Comparison of ENCODE assay signal across 8 cellular contexts in genomic region chr20:23995905-23996666, GRCh38. TPM values are rescaled to one million over a fixed set of nuclear protein-coding genes. Genes with fewer than 3 reads are reported as not detected.
DNase-seq lines count a peak whose midpoint lies in the region; ATAC-seq, FAIRE-seq and TF ChIP-seq lines count a peak whose summit lies in the region.

No MANE protein-coding gene starts in this region.

- FAIRE-seq in K562 (lab: Jason Lieb, UNC) = no peak

- H3K27ac ChIP-seq in K562 (ENCODE audit: extremely low read depth, low read depth, low read length) = no peak overlapping the region

- no peaks in the 10 kb centered on the region for H3K4me1 ChIP-seq in K562 (replicated peaks in 1 of 2; ENCODE audit: control insufficient read depth in 2 of 2, insufficient read depth in 2 of 2, low read length in 2 of 2)

- H3K4me1 Mint-ChIP-seq in activated T-helper 17 cell treated with anti-CD3 and anti-CD28 coated beads, Interleukin-2, amount 50 U/mL, for 72 hours = no peaks in the 10 kb centered on the region

- TF ChIP-seq RAD21 in Ishikawa (IDR thresholded peaks at IDR 0.05; ENCODE audit: low read depth) (peak; percentile 56), K562 (CRISPR knock-in tag; conservative IDR thresholded peaks at IDR 0.05 in 1 of 2, IDR thresholded peaks at IDR 0.05 in 1 of 2) (peak; percentile 19 to 31; a peak in 3 of 4 replicates)

- TF ChIP-seq CTCF in K562 (IDR thresholded peaks at IDR 0.05 in 2 of 3, conservative IDR thresholded peaks at IDR 0.05 in 1 of 3; ENCODE audit: insufficient read depth in 2 of 3, low read depth in 1 of 3, low read length in 3 of 3) = peak; percentile 44 to 62 (median 46); a peak in 4 of 6 replicates

- CTCF ChIA-PET in K562 (lab: Yijun Ruan, JAX; ENCODE audit: low intra/inter-chr PET ratio) = interaction anchor here (0.8 to 1.2 kb wide), 2 partner anchors 106 to 328 kb away, joined by 3 to 4 read pairs; no protein-coding TSS in a partner anchor

- H3K9ac ChIP-seq in K562 (ENCODE audit: insufficient read depth in 1 of 2, low read depth in 2 of 2, low read length in 2 of 2) = no peak overlapping the region

- no peaks in the 10 kb centered on the region for H3K36me3 Mint-ChIP-seq in activated T-helper 17 cell treated with anti-CD3 and anti-CD28 coated beads, Interleukin-2, amount 50 U/mL, for 72 hours (ENCODE audit: low read depth)

- POLR2A ChIA-PET in K562 (lab: Yijun Ruan, JAX) = no interaction called here

- no peaks in the 10 kb centered on the region for H3K9me3 ChIP-seq in K562 (replicated peaks; ENCODE audit: control insufficient read depth, insufficient read depth, low read depth, low read length)

- H3K9me3 Mint-ChIP-seq in activated T-helper 17 cell treated with anti-CD3 and anti-CD28 coated beads, Interleukin-2, amount 50 U/mL, for 72 hours = no peaks in the 10 kb centered on the region

- no peak; the same call in 1 of the 3 replicates for ATAC-seq in K562
- ATAC-seq in left colon = peak; percentile 44
- no peak for ATAC-seq in activated T-helper 17 cell treated with anti-CD3 and anti-CD28 coated beads, Interleukin-2, amount 50 U/mL, for 72 hours (replicated peaks)

- TF ChIP-seq POLR2A in K562 (conservative IDR thresholded peaks at IDR 0.05) = no peak

- H3K27me3 Mint-ChIP-seq in activated T-helper 17 cell treated with anti-CD3 and anti-CD28 coated beads, Interleukin-2, amount 50 U/mL, for 72 hours = peaks cover 5% of the 10 kb centered on the region

- no peak overlapping the region for H3K4me3 Mint-ChIP-seq in activated T-helper 17 cell treated with anti-CD3 and anti-CD28 coated beads, Interleukin-2, amount 50 U/mL, for 72 hours

- H3K9me1 ChIP-seq in K562 (ENCODE audit: control insufficient read depth, insufficient read depth, low read length) = no peaks in the 10 kb centered on the region

- H3K79me2 ChIP-seq in K562 (ENCODE audit: control insufficient read depth, insufficient read depth, low read length) = no peaks in the 10 kb centered on the region

- intact Hi-C loops in K562 (cut with micrococcal nuclease) (loop anchor here (5.0 kb wide), 1 partner anchor 109 kb away; no protein-coding TSS in a partner anchor), left colon (cut with DNase I, micrococcal nuclease) (no loop called here)

- H3K4me2 ChIP-seq in K562 (ENCODE audit: insufficient read depth, low read length) = no peak overlapping the region

- TF ChIP-seq EP300 in Ishikawa (IDR thresholded peaks at IDR 0.05; ENCODE audit: borderline replicate concordance) (no peak), K562 (IDR thresholded peaks at IDR 0.05; ENCODE audit: low read length) (no peak)

- in situ Hi-C loops in K562 (cut with MboI) = loop anchor here (10.0 kb wide), 1 partner anchor 111 kb away; no protein-coding TSS in a partner anchor

- H3K27ac Mint-ChIP-seq in activated T-helper 17 cell treated with anti-CD3 and anti-CD28 coated beads, Interleukin-2, amount 50 U/mL, for 72 hours = no peak overlapping the region

- no peak overlapping the region for H2AFZ ChIP-seq in K562 (ENCODE audit: low read depth, low read length)

- DNase-seq in COR-L47 (lab: John Stamatoyannopoulos, UW) (peak; percentile 40), T-helper 9 cell (peak; percentile 61), K562 (ENCODE audit: extremely low read depth in 1 of 4, low spot score in 3 of 4) (peak; percentile 18 to 59 (median 34)), left colon (peak in 1 of 2 donors; percentile 67), 8988T (no peak)
- peak; percentile 47 to 63 for DNase-seq in stimulated activated CD4-positive, alpha-beta T cell treated with anti-CD3 and anti-CD28 coated beads, Interleukin-4, amount 100 ng/mL, for 48 hours (ENCODE audit: low read depth in 2 of 2)

- 26% methylated on average over 11 of the region's 11 CpGs for WGBS in K562 (ENCODE audit: insufficient coverage, low coverage, missing lambda C conversion rate)

- H4K20me1 ChIP-seq in K562 (replicated peaks; ENCODE audit: control insufficient read depth, insufficient read depth, low read length) = no peaks in the 10 kb centered on the region

- H3K36me3 ChIP-seq in K562 (ENCODE audit: control insufficient read depth, insufficient read depth, low read length) = no peaks in the 10 kb centered on the region

- no TSS peak for BruUV-seq in K562 (replicated peaks; lab: Mats Ljungman, UMichigan)

- H3K4me3 ChIP-seq in K562 = no peak overlapping the region

- H3K27me3 ChIP-seq in K562 (ENCODE audit: control insufficient read depth in 2 of 2, insufficient read depth in 2 of 2, low read length in 2 of 2) = no peaks in the 10 kb centered on the region

TF ChIP-seq in Ishikawa, 13 proteins besides CTCF, POLR2A, EP300 and RAD21 (continues in another document):
- TF ChIP-seq TCF12 (IDR thresholded peaks at IDR 0.05; ENCODE audit: low read depth) (no peak), MAX (IDR thresholded peaks at IDR 0.05) (no peak), NFIC (IDR thresholded peaks at IDR 0.05) (no peak), USF1 (IDR thresholded peaks at IDR 0.05) (no peak), ZBTB7A (IDR thresholded peaks at IDR 0.05; ENCODE audit: low read depth) (no peak), TAF1 (IDR thresholded peaks at IDR 0.05; ENCODE audit: low read depth) (no peak), FOXM1 (IDR thresholded peaks at IDR 0.05; ENCODE audit: borderline replicate concordance, low read depth) (no peak)

TF ChIP-seq in K562, 482 proteins besides CTCF, POLR2A, EP300 and RAD21 (continues in another document):
- TF ChIP-seq SNAPC5 (CRISPR knock-in tag; IDR thresholded peaks at IDR 0.05) = no peak

RNA-seq across cellular contexts. Expression of gene GGTLC1, which starts 7.5 kb away (rescaled TPM):
- total RNA-seq in K562 (2011; cell fraction: chromatin; rRNA removed; ENCODE audit: low replicate concordance) = not detected in 2 replicates
- total RNA-seq in K562 (2011; cell fraction: nucleolus; rRNA removed) = not detected in 2 replicates
- total RNA-seq in K562 (2011; cell fraction: nucleoplasm; rRNA removed) = not detected in 2 replicates
- total RNA-seq in K562 (2014; rRNA removed) = not detected in 2 replicates
- not detected in 2 replicates for total RNA-seq in K562 (2014; rRNA removed; fragmentation: Illumina TruSeq; extraction: Trizol)
- not detected in 2 replicates for total RNA-seq in K562 (2015; rRNA removed; fragmentation: Illumina TruSeq; extraction: Trizol)
- not detected in 2 replicates for total RNA-seq in K562 (2021)
- polyA plus RNA-seq in K562 (2011; rRNA removed) = not detected in 2 replicates
- not detected in 2 replicates for polyA plus RNA-seq in K562 (2011; cell fraction: cytosol; rRNA removed)
- not detected in 2 replicates for polyA plus RNA-seq in K562 (2011; cell fraction: nucleus; rRNA removed)
- not detected in 2 replicates for polyA plus RNA-seq in K562 (2012)
- polyA plus RNA-seq in K562 (2014; fragmentation: Illumina TruSeq; extraction: Trizol) = not detected in 2 replicates
- polyA plus RNA-seq in K562 (2014; fragmentation: Nextera tagmentation; extraction: Ambion mirVana) = not detected
- polyA plus RNA-seq in K562 (2014; rRNA removed) = not detected in 2 replicates
- not detected in 2 replicates for polyA minus RNA-seq in K562 (2011; rRNA and poly(A)+ RNA removed)
- polyA minus RNA-seq in K562 (2011; cell fraction: cytosol; rRNA and poly(A)+ RNA removed) = not detected in 2 replicates
- polyA minus RNA-seq in K562 (2011; cell fraction: nucleus; rRNA and poly(A)+ RNA removed) = not detected in 2 replicates
- not detected for total RNA-seq in left colon
- not detected for total RNA-seq in activated T-helper 17 cell treated with anti-CD3 and anti-CD28 coated beads, Interleukin-2, amount 50 U/mL, for 72 hours
